ENCODE assay signal across 25 cellular contexts in the genomic region with DNA sequence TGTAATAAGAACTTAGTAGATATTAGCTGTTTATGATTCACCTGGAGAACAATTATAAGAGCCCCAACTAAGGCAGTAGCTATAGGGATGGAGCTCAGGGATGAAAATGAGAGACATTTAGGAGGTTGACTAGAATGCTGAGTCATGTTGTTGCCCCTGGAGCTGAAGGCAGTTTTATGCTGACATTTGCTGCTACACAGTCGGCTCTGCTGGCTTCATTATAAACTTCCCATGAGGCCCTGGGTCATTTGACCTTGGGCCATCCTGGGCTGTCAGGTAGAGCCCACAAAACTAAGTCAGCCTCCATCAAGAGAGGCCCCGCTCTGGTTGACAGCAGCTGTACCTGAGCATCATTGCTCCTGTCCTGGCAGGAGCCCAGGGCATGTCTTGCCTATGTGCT.
DNase-seq lines count a peak whose midpoint lies in the region; ATAC-seq and TF ChIP-seq lines count a peak whose summit lies in the region.
"Had no signal": no experiment of that assay in that cellular context is flagged by ENCODE, and none has a peak within 500 bp of the region (broad histone marks: within the 10 kb centered on the region; RNA-seq: fewer than 3 reads in every experiment).

No MANE protein-coding gene starts in this region.

- peaks cover 11% of the 10 kb centered on the region for H3K4me1 Mint-ChIP-seq in endodermal cell
- H3K4me1 Mint-ChIP-seq: activated B cell treated with CpG ODN at 0.5 μM for 24 hours, naive B cell had no signal

- no peak overlapping the region for H3K4me3 Mint-ChIP-seq in endodermal cell
- H3K4me3 Mint-ChIP-seq: activated B cell treated with CpG ODN at 0.5 μM for 24 hours; HFFc6; naive B cell; stimulated activated naive CD8-positive, alpha-beta T cell treated with anti-CD3 and anti-CD28 coated beads, Interleukin-15, amount 100 ng/mL, for 72 hours had no signal

- H3K9ac ChIP-seq in endodermal cell (ENCODE audit: extremely low read depth, low read length, poor library complexity, severe bottlenecking), result no peak overlapping the region

- no peaks in the 10 kb centered on the region for H3K27me3 Mint-ChIP-seq in endodermal cell (ENCODE audit: insufficient read depth)

- H3K9me3 ChIP-seq in endodermal cell (ENCODE audit: control insufficient read depth, low read length), result no peaks in the 10 kb centered on the region
- H3K9me3 ChIP-seq: Caco-2, tibial nerve had no signal

- H3K4me1 ChIP-seq in endodermal cell (ENCODE audit: control insufficient read depth, insufficient read depth, low read length), result no peaks in the 10 kb centered on the region
- H3K4me1 ChIP-seq: tibial nerve had no signal

- H3K4me3 ChIP-seq in endodermal cell (ENCODE audit: low read length), result no peak overlapping the region
- H3K4me3 ChIP-seq: tibial nerve had no signal

- H3K27me3 ChIP-seq in endodermal cell (ENCODE audit: control insufficient read depth, insufficient read depth, low read length, poor library complexity, severe bottlenecking), result no peaks in the 10 kb centered on the region
- H3K27me3 ChIP-seq: tibial nerve had no signal

- H3K27ac Mint-ChIP-seq in endodermal cell, result no peak overlapping the region
- H3K27ac Mint-ChIP-seq: activated B cell treated with CpG ODN at 0.5 μM for 24 hours, HFFc6 had no signal

- ATAC-seq in GM18909 (IDR thresholded peaks at IDR 0.05; ENCODE audit: poor library complexity, unreplicated experiment), result no peak
- ATAC-seq: stimulated activated naive CD8-positive, alpha-beta T cell treated with anti-CD3 and anti-CD28 coated beads, Interleukin-15, amount 100 ng/mL, for 72 hours had no signal

- TF ChIP-seq CTCF in endodermal cell (conservative IDR thresholded peaks at IDR 0.05), result no peak

- H3K36me3 Mint-ChIP-seq in endodermal cell (ENCODE audit: low read depth), result peaks cover 3% of the 10 kb centered on the region
- H3K36me3 Mint-ChIP-seq: naive B cell had no signal

- 85 to 92% methylated on average over 2 of the region's 2 CpGs for WGBS in endodermal cell (ENCODE audit: insufficient coverage in 1 of 2, insufficient read length in 1 of 2), 2 experiments

- no peak overlapping the region for H3K27ac ChIP-seq in endodermal cell (ENCODE audit: low read depth, low read length)
- H3K27ac ChIP-seq: 22Rv1, tibial nerve had no signal

- H3K36me3 ChIP-seq in endodermal cell (ENCODE audit: control insufficient read depth, insufficient read depth, low read length), result no peaks in the 10 kb centered on the region
- H3K36me3 ChIP-seq: tibial nerve had no signal

- DNase-seq in DMS53 (lab: John Stamatoyannopoulos, UW), result peak; percentile 36
- DNase-seq in DMS53 treated with DMSO at 0.1 percent for 48 hours (lab: John Stamatoyannopoulos, UW; ENCODE audit: unreplicated experiment), result no peak
- DNase-seq in NCI-H69 (lab: John Stamatoyannopoulos, UW), result peak; percentile 45
- peak; percentile 32 for DNase-seq in endodermal cell
- peak; percentile 37 for DNase-seq in renal cortical epithelial cell (ENCODE audit: low read depth)
- DNase-seq in GM19240 (ENCODE audit: insufficient read length, low spot score), result no peak
- no peak for DNase-seq in DMS79 (lab: John Stamatoyannopoulos, UW)
- DNase-seq: activated B cell treated with CpG ODN at 0.5 μM for 24 hours; activated CD4-positive, alpha-beta T cell treated with anti-CD3 and anti-CD28 coated beads, Interleukin-2, amount 50 U/mL, for 48 hours; activated effector memory CD4-positive, alpha-beta T cell treated with anti-CD3 and anti-CD28 coated beads, Interleukin-2, amount 50 U/mL, for 16 hours; Caco-2; effector CD4-positive, alpha-beta T cell; EL; HFFc6; left cardiac atrium; mesenchymal stem cell; naive B cell; NCI-H1417 treated with DMSO at 0.1 percent for 48 hours; NCI-H526; stimulated activated CD4-positive, alpha-beta T cell treated with anti-CD3 and anti-CD28 coated beads, Interleukin-12 subunit alpha, Interleukin-12 subunit beta, amount 100 ng/mL, for 4 hours; stimulated activated naive CD8-positive, alpha-beta T cell treated with anti-CD3 and anti-CD28 coated beads, Interleukin-15, amount 100 ng/mL, for 72 hours; T-helper 9 cell had no signal

- H3K9me3 Mint-ChIP-seq in endodermal cell, result no peaks in the 10 kb centered on the region
- H3K9me3 Mint-ChIP-seq: activated B cell treated with CpG ODN at 0.5 μM for 24 hours; HFFc6; naive B cell; stimulated activated naive CD8-positive, alpha-beta T cell treated with anti-CD3 and anti-CD28 coated beads, Interleukin-15, amount 100 ng/mL, for 72 hours had no signal

Comparison
In these comparisons a context has a peak if more than half of its experiments do, and no peak if none do; other contexts are left out.
1. DNase-seq: peak in DMS53 (single experiment), NCI-H69 (single experiment), endodermal cell (single experiment) and renal cortical epithelial cell (single experiment); none in DMS53 treated with DMSO at 0.1 percent for 48 hours (single experiment), GM19240 (single experiment) and DMS79 (single experiment).